22 cellular contexts compared by ENCODE assay signal in genomic region chr9:27614551-27614950, GRCh38.
"Had no signal": no experiment of that assay in that cellular context is flagged by ENCODE, and none has a peak within 500 bp of the region (broad histone marks: within the 10 kb centered on the region; RNA-seq: fewer than 3 reads in every experiment).

No MANE protein-coding gene starts in this region.

- FAIRE-seq: islet of Langerhans, keratinocyte had no signal

- H3K27ac ChIP-seq: hepatocyte, left lung, left ventricle myocardium inferior, lower lobe of right lung had no signal

- H3K36me3 ChIP-seq: left lung, left ventricle myocardium inferior, lower lobe of right lung had no signal

- H3K4me1 ChIP-seq: left lung, left ventricle myocardium inferior, lower lobe of right lung had no signal

- H3K4me2 ChIP-seq: hepatocyte had no signal

- H3K4me3 ChIP-seq: hepatocyte, left lung, left ventricle myocardium inferior, lower lobe of right lung, lung, mucosa of descending colon had no signal

- H3K27me3 ChIP-seq: hepatocyte had no signal

- H2AFZ ChIP-seq: hepatocyte had no signal

- DNase-seq: hippocampal formation; hypothalamus; immature natural killer cell; islet precursor cell; kidney glomerular epithelial cell; left cardiac atrium; left colon; left ventricle myocardium inferior; left ventricle myocardium superior; lower lobe of right lung; mammary epithelial cell; mesenchymal stem cell; mesendoderm; midbrain; naive B cell; naive thymus-derived CD4-positive, alpha-beta T cell had no signal

- H3K9me3 ChIP-seq: left lung, left ventricle myocardium inferior, lower lobe of right lung, mucosa of descending colon had no signal
